Comparison of ENCODE assay signal across 1 cellular context in the genomic region with DNA sequence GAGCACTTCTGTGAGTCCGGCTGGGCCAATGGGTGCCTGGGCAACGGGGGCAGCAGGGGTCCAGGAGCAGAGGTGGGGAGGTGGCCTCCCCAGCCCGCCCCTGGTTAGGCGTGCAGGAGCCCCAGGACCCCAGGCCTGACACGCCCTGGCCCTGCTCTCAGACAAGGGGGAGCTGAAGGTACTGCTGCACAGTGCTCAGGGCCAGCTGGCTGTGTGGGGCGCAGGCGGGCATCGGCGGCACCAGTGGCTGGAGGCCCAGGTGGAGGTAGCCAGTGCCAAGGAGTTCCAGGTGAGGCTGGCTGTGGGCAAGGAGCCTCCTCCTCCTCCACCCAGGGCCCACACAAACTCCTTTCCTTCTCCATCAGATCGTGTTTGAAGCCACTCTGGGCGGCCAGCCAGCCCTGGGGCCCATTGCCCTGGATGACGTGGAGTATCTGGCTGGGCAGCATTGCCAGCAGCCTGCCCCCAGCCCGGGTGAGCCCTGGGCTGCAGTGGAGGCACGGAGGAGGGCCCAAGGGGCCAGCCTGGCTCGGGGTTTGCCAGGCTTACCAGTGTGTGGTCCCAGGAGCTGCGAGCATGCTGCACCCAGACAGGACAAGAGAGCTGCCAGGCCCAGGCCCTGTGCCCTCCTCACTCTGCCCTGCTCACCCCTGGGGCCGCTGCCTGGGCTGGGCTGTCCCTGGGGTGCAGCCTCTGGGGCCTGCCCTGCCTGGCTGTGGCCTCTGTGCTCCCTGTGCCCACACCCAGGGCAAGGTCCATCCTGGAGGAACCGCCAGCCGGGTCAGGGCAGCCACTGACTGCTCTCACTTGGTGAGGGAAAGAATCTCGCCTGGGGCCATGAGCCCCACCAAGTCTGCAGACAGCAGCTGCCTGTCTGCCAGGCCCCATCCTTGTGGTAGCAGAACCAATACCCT.
TF ChIP-seq lines count a peak whose summit lies in the region.

No MANE protein-coding gene starts in this region.

TF ChIP-seq in HCT116, 20 proteins besides CTCF, POLR2A, EP300 and RAD21 (continued from another document):
- TF ChIP-seq, protein P1, sequence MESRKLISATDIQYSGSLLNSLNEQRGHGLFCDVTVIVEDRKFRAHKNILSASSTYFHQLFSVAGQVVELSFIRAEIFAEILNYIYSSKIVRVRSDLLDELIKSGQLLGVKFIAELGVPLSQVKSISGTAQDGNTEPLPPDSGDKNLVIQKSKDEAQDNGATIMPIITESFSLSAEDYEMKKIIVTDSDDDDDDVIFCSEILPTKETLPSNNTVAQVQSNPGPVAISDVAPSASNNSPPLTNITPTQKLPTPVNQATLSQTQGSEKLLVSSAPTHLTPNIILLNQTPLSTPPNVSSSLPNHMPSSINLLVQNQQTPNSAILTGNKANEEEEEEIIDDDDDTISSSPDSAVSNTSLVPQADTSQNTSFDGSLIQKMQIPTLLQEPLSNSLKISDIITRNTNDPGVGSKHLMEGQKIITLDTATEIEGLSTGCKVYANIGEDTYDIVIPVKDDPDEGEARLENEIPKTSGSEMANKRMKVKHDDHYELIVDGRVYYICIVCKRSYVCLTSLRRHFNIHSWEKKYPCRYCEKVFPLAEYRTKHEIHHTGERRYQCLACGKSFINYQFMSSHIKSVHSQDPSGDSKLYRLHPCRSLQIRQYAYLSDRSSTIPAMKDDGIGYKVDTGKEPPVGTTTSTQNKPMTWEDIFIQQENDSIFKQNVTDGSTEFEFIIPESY (IDR thresholded peaks at IDR 0.05; ENCODE audit: extremely low read depth, insufficient replicate concordance, low read length): no peak
- TF ChIP-seq SP1 (IDR thresholded peaks at IDR 0.05; ENCODE audit: low read depth) (no peak), EGR1 (IDR thresholded peaks at IDR 0.05; ENCODE audit: low read depth) (no peak), FOSL1 (IDR thresholded peaks at IDR 0.05; ENCODE audit: low read depth) (no peak), YY1 (IDR thresholded peaks at IDR 0.05; ENCODE audit: extremely low read depth, insufficient replicate concordance, low read depth, low read length) (no peak), CBX3 (IDR thresholded peaks at IDR 0.05; ENCODE audit: low read depth) (no peak), SIN3A (IDR thresholded peaks at IDR 0.05; ENCODE audit: low read depth) (no peak), ZNF274 (IDR thresholded peaks at IDR 0.05; ENCODE audit: low read depth, low read length) (no peak), EZH2phosphoT487 (IDR thresholded peaks at IDR 0.05; ENCODE audit: borderline replicate concordance) (no peak)
